15 cellular contexts compared by ENCODE assay signal in the genomic region with DNA sequence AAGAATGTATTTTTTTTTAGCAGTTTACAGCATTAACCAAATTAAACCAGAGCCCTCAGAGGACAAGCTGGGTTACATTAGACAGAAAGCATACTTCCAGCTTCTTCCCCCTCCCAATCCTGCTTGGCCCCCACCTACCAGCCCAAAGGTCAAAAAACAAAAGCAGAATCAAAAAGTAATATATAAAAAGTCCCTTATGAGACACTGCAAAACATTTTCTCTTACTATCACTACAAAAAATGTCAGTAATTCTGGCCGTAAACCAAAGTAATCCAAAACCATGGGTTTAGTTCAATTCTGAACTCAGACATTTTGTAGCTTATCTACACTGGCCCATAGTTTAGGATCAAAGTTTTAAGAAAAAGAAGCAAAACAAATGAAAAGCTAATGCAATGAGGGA. TPM values are rescaled to one million over a fixed set of nuclear protein-coding genes. Genes with fewer than 3 reads are reported as not detected.
DNase-seq lines count a peak whose midpoint lies in the region; ATAC-seq lines count a peak whose summit lies in the region.
"Had no signal": no experiment of that assay in that cellular context is flagged by ENCODE, and none has a peak within 500 bp of the region (broad histone marks: within the 10 kb centered on the region; RNA-seq: fewer than 3 reads in every experiment).

No MANE protein-coding gene starts in this region.

- DNase-seq in A172 (ENCODE audit: low spot score) = peak; percentile 16
- DNase-seq in MG63 = peak; percentile 48
- no peak for DNase-seq in left lobe of liver (ENCODE audit: low spot score)
- no peak for DNase-seq in DMS53 (lab: John Stamatoyannopoulos, UW)
- no peak for DNase-seq in DMS53 treated with DMSO at 0.1 percent for 48 hours (lab: John Stamatoyannopoulos, UW; ENCODE audit: unreplicated experiment)
- DNase-seq: DMS 273 treated with DMSO at 0.1 percent for 48 hours, immature natural killer cell, NCI-H1694 treated with DMSO at 0.1 percent for 48 hours, NCI-H82, upper lobe of left lung had no signal

- H3K9me3 ChIP-seq in MG63 = no peaks in the 10 kb centered on the region
- H3K9me3 ChIP-seq: upper lobe of left lung had no signal

- no peaks in the 10 kb centered on the region for H3K36me3 ChIP-seq in MG63
- H3K36me3 ChIP-seq: upper lobe of left lung had no signal

- ATAC-seq in left lobe of liver (peak; percentile 38), HG03354 (IDR thresholded peaks at IDR 0.05; ENCODE audit: poor library complexity, severe bottlenecking, unreplicated experiment) (no peak), GM19035 (IDR thresholded peaks at IDR 0.05; ENCODE audit: unreplicated experiment) (no peak)
- ATAC-seq: natural killer cell treated with Interleukin-12 subunit alpha and Interleukin-12 subunit beta and Interleukin-15 and Interleukin-18, amount 100 ng/mL, for 72 hours; WTC11 had no signal

- H3K27me3 ChIP-seq in MG63 = no peaks in the 10 kb centered on the region
- H3K27me3 ChIP-seq: upper lobe of left lung had no signal

- no peak overlapping the region for H3K4me3 ChIP-seq in MG63
- H3K4me3 ChIP-seq: upper lobe of left lung had no signal

- peak overlapping the region; percentile 4 for H3K27ac ChIP-seq in cingulate gyrus (ENCODE audit: low read depth, low read length)

RNA-seq across cellular contexts. Expression of gene APBB2, which starts 38.0 kb away (rescaled TPM):
- 49.1 and 56.8 TPM in 2 replicates for total RNA-seq in A172 (2014; rRNA removed; shearing (Covaris generic))
- 28.1 and 36.1 TPM in 2 replicates for total RNA-seq in MG63 (2014; rRNA removed; shearing (Covaris generic); ENCODE audit: low replicate concordance)
- 26.2 TPM for total RNA-seq in left lobe of liver

Comparison
In these comparisons a context has a peak if more than half of its experiments do, and no peak if none do; other contexts are left out.
1. DNase-seq: peak in A172 (single experiment) and MG63 (single experiment); none in left lobe of liver (single experiment), DMS53 (single experiment) and DMS53 treated with DMSO at 0.1 percent for 48 hours (single experiment).